ENCODE assay signal across 8 cellular contexts in genomic region chr2:118309201-118310015, GRCh38.
DNase-seq lines count a peak whose midpoint lies in the region; ATAC-seq and TF ChIP-seq lines count a peak whose summit lies in the region.

No MANE protein-coding gene starts in this region.

- TF ChIP-seq CTCF in AG10803 (conservative IDR thresholded peaks at IDR 0.05; ENCODE audit: low read length) = no peak
- no peak for TF ChIP-seq CTCF in nephron progenitor cell (IDR thresholded peaks at IDR 0.05)

- H3K36me3 Mint-ChIP-seq in nephron progenitor cell (ENCODE audit: low read depth) = no peaks in the 10 kb centered on the region

- no peaks in the 10 kb centered on the region for H3K36me3 ChIP-seq in ectodermal cell (ENCODE audit: control insufficient read depth, insufficient read depth, low read length)

- peak overlapping the region; percentile 76 for H3K4me3 Mint-ChIP-seq in nephron progenitor cell

- peaks cover 3% of the 10 kb centered on the region for H3K9me3 Mint-ChIP-seq in nephron progenitor cell

- no peak for ATAC-seq in GM18517 (IDR thresholded peaks at IDR 0.05; ENCODE audit: unreplicated experiment)
- no peak for ATAC-seq in GM18520 (IDR thresholded peaks at IDR 0.05; ENCODE audit: unreplicated experiment)

- H3K27me3 Mint-ChIP-seq in nephron progenitor cell (ENCODE audit: low read depth, poor library complexity) = peaks cover 3% of the 10 kb centered on the region

- H3K9me3 ChIP-seq in ectodermal cell (ENCODE audit: control insufficient read depth, low read length) = no peaks in the 10 kb centered on the region

- H3K4me3 ChIP-seq in AG10803 (ENCODE audit: low read length) (peak overlapping the region; percentile 64), ectodermal cell (ENCODE audit: insufficient read depth, low read depth, low read length) (peak overlapping the region; percentile 48)
- peak overlapping the region; percentile 47 for H3K4me3 ChIP-seq in Jurkat, Clone E6-1 (ENCODE audit: low read length)

- H3K4me1 Mint-ChIP-seq in nephron progenitor cell = peaks cover 83% of the 10 kb centered on the region

- 61 to 62% methylated on average over 19 to 21 of the region's 23 CpGs for WGBS in ectodermal cell, 2 experiments

- H3K27me3 ChIP-seq in ectodermal cell (ENCODE audit: control insufficient read depth, insufficient read depth, low read length, poor library complexity, severe bottlenecking) = no peaks in the 10 kb centered on the region

- DNase-seq in AG10803 (ENCODE audit: low read depth) (no peak), nephron progenitor cell (no peak), DMS153 (lab: John Stamatoyannopoulos, UW) (no peak), NCI-H2107 (lab: John Stamatoyannopoulos, UW) (no peak)
- no peak for DNase-seq in Jurkat, Clone E6-1 (ENCODE audit: low read depth, low spot score)

- peak overlapping the region; percentile 16 for H3K27ac ChIP-seq in ectodermal cell (ENCODE audit: insufficient read depth, low read depth, low read length, poor library complexity, severe bottlenecking)

- H3K27ac Mint-ChIP-seq in nephron progenitor cell = no peak overlapping the region

- H3K4me1 ChIP-seq in ectodermal cell (ENCODE audit: control insufficient read depth, insufficient read depth, low read length) = peaks cover 14% of the 10 kb centered on the region
